Comparison of ENCODE assay signal across 20 cellular contexts in genomic region chr11:61120099-61120864, GRCh38. TPM values are rescaled to one million over a fixed set of nuclear protein-coding genes. Genes with fewer than 3 reads are reported as not detected.
A peak's percentile ranks its signal among the peaks of the same experiment; 100 is the strongest.
DNase-seq lines count a peak whose midpoint lies in the region; ATAC-seq and TF ChIP-seq lines count a peak whose summit lies in the region.
"Had no signal": no experiment of that assay in that cellular context is flagged by ENCODE, and none has a peak within 500 bp of the region (broad histone marks: within the 10 kb centered on the region; RNA-seq: fewer than 3 reads in every experiment).

No MANE protein-coding gene starts in this region.

- H4K91ac ChIP-seq in H9 (ENCODE audit: insufficient read length, low read depth, low read length): no peak overlapping the region

- no peak overlapping the region for H3K23ac ChIP-seq in H9 (ENCODE audit: insufficient read length, low read depth, low read length)

- intact Hi-C loops in CD14-positive monocyte (cut with micrococcal nuclease) (no loop called here), Calu3 (cut with micrococcal nuclease; ENCODE audit: unreplicated experiment) (no loop called here)

- WGBS in H9 (ENCODE audit: extremely low coverage, insufficient read length, low lambda C conversion rate): no CpG with 5 or more reads among the region's 17 CpGs

- H2BK12ac ChIP-seq in H9 (ENCODE audit: insufficient read length, low read depth, low read length): no peak overlapping the region

- H4K20me1 ChIP-seq in H9 (ENCODE audit: control insufficient read depth, insufficient read depth, insufficient read length): no peaks in the 10 kb centered on the region

- H3K4me3 Mint-ChIP-seq in CD14-positive monocyte (peak overlapping the region; percentile 58 to 69), naive B cell (peak overlapping the region in 6 of 8 donors; percentile 28 to 73 (median 56)), Calu3 (ENCODE audit: low read depth, unreplicated experiment) (no peak overlapping the region), H9 (no peak overlapping the region)
- peak overlapping the region; percentile 72 for H3K4me3 Mint-ChIP-seq in activated naive CD8-positive, alpha-beta T cell treated with anti-CD3 and anti-CD28 coated beads for 36 hours

- no peak overlapping the region for H4K8ac ChIP-seq in H9 (replicated peaks; ENCODE audit: insufficient read length, low read depth, low read length)

- no peak overlapping the region for H3K27ac ChIP-seq in H9 (ENCODE audit: insufficient read length, low read depth, low read length)
- H3K27ac ChIP-seq: suprapubic skin had no signal

- H3T11ph ChIP-seq in H9 (ENCODE audit: low read length): no peak overlapping the region

- H3K4ac ChIP-seq in H9 (ENCODE audit: low read depth, low read length): no peak overlapping the region

- no peak overlapping the region for H3K18ac ChIP-seq in H9 (ENCODE audit: insufficient read length, low read depth, low read length)

- no peak for DNase-seq in CD14-positive monocyte (ENCODE audit: low spot score)
- DNase-seq in KBM-7: peak; percentile 42
- DNase-seq in activated naive CD8-positive, alpha-beta T cell treated with anti-CD3 and anti-CD28 coated beads for 36 hours: no peak
- no peak for DNase-seq in naive B cell
- DNase-seq in NCI-H2029 (lab: John Stamatoyannopoulos, UW): no peak
- no peak for DNase-seq in Calu3
- no peak for DNase-seq in HuH-7.5 (ENCODE audit: low spot score)
- DNase-seq in H9: no peak
- DNase-seq: activated CD4-positive, alpha-beta T cell treated with anti-CD3 and anti-CD28 coated beads, Interleukin-2, amount 50 U/mL, for 48 hours; AML-193; midbrain; NCI-H2029 treated with DMSO at 0.1 percent for 48 hours; NCI-H82 had no signal

- H2BK15ac ChIP-seq in H9 (ENCODE audit: low read depth, low read length): no peak overlapping the region

- H3K36me3 Mint-ChIP-seq in CD14-positive monocyte: peaks cover 0 to 2% of the 10 kb centered on the region in 2 donors
- H3K36me3 Mint-ChIP-seq in activated naive CD8-positive, alpha-beta T cell treated with anti-CD3 and anti-CD28 coated beads for 36 hours: peaks cover 70% of the 10 kb centered on the region
- H3K36me3 Mint-ChIP-seq in naive B cell: peaks cover 0 to 8% of the 10 kb centered on the region in 2 donors
- no peaks in the 10 kb centered on the region for H3K36me3 Mint-ChIP-seq in Calu3 (ENCODE audit: insufficient read depth, unreplicated experiment)
- no peaks in the 10 kb centered on the region for H3K36me3 Mint-ChIP-seq in H9 (ENCODE audit: insufficient read depth in 1 of 3, low read depth in 3 of 3)

- peak overlapping the region in 2 of 7 donors; percentile 27 to 37 for H3K27ac Mint-ChIP-seq in CD14-positive monocyte
- peak overlapping the region; percentile 89 for H3K27ac Mint-ChIP-seq in activated naive CD8-positive, alpha-beta T cell treated with anti-CD3 and anti-CD28 coated beads for 36 hours
- peak overlapping the region in 2 of 6 donors; percentile 81 to 82 for H3K27ac Mint-ChIP-seq in naive B cell
- H3K27ac Mint-ChIP-seq in Calu3 (ENCODE audit: unreplicated experiment): no peak overlapping the region
- H3K27ac Mint-ChIP-seq in H9: peak overlapping the region in 1 of 3 experiments; percentile 33; a peak in 1 of 7 replicates

- BruUV-seq in Calu3 (replicated peaks; lab: Mats Ljungman, UMichigan): no TSS peak

- H3K27me3 Mint-ChIP-seq in CD14-positive monocyte (ENCODE audit: low read depth in 3 of 3) (peaks cover 0 to 9% (median 3%) of the 10 kb centered on the region in 3 donors), naive B cell (no peaks in the 10 kb centered on the region), Calu3 (ENCODE audit: unreplicated experiment) (peaks cover 82% of the 10 kb centered on the region), H9 (ENCODE audit: low read depth) (peaks cover 1% of the 10 kb centered on the region; the same call in 1 of the 2 replicates)
- H3K27me3 Mint-ChIP-seq in activated naive CD8-positive, alpha-beta T cell treated with anti-CD3 and anti-CD28 coated beads for 36 hours: peaks cover 6% of the 10 kb centered on the region

- CTCF ChIA-PET in Calu3 (lab: Charles Lee): no interaction called here

- H3K4me1 Mint-ChIP-seq in CD14-positive monocyte (peaks cover 21% of the 10 kb centered on the region), naive B cell (peaks cover 27 to 47% (median 30%) of the 10 kb centered on the region in 3 donors), Calu3 (ENCODE audit: low read depth, unreplicated experiment) (no peaks in the 10 kb centered on the region), H9 (peaks cover 2 to 16% of the 10 kb centered on the region in 2 experiments; a peak in 3 of 4 replicates)
- H3K4me1 Mint-ChIP-seq in activated naive CD8-positive, alpha-beta T cell treated with anti-CD3 and anti-CD28 coated beads for 36 hours: peaks cover 69% of the 10 kb centered on the region

- in situ Hi-C loops in KBM-7 (cut with MboI; ENCODE audit: low pct_unique_long_range_greater_than_20kb, low sequenced_read_pairs): no loop called here

- H2AFZ ChIP-seq in H9 (ENCODE audit: low read length): no peak overlapping the region

- H4K5ac ChIP-seq in H9 (ENCODE audit: insufficient read length, low read depth, low read length): no peak overlapping the region

- H2AK5ac ChIP-seq in H9 (ENCODE audit: insufficient read length, low read length): no peak overlapping the region

- H3K14ac ChIP-seq in H9 (ENCODE audit: insufficient read depth, low read length): no peak overlapping the region

- no peaks in the 10 kb centered on the region for H3K79me1 ChIP-seq in H9 (ENCODE audit: insufficient read depth, low read depth, low read length, poor library complexity, severe bottlenecking)

- H3K27me3 ChIP-seq in H9 (ENCODE audit: insufficient read depth, low read length): no peaks in the 10 kb centered on the region
- H3K27me3 ChIP-seq: adrenal gland, suprapubic skin had no signal

- H3K79me2 ChIP-seq in H9 (ENCODE audit: insufficient read depth, low read length): no peaks in the 10 kb centered on the region

- H3K9ac ChIP-seq in H9 (ENCODE audit: extremely low read depth, insufficient read length, low read length): no peak overlapping the region

- TF ChIP-seq CTCF in CD14-positive monocyte (IDR thresholded peaks at IDR 0.05) (no peak), Calu3 (IDR thresholded peaks at IDR 0.05; ENCODE audit: unreplicated experiment) (no peak), H9 (conservative IDR thresholded peaks at IDR 0.05) (no peak)

- no peak for ATAC-seq in naive B cell (ENCODE audit: low read depth in 2 of 2)

- H3K9me3 Mint-ChIP-seq in CD14-positive monocyte: peaks cover 0 to 2% (median 0%) of the 10 kb centered on the region in 7 donors
- peaks cover 5% of the 10 kb centered on the region for H3K9me3 Mint-ChIP-seq in activated naive CD8-positive, alpha-beta T cell treated with anti-CD3 and anti-CD28 coated beads for 36 hours
- no peaks in the 10 kb centered on the region for H3K9me3 Mint-ChIP-seq in naive B cell
- no peaks in the 10 kb centered on the region for H3K9me3 Mint-ChIP-seq in Calu3 (ENCODE audit: low read depth, unreplicated experiment)
- no peaks in the 10 kb centered on the region; a peak in 1 of 5 replicates for H3K9me3 Mint-ChIP-seq in H9

- H3K56ac ChIP-seq in H9 (ENCODE audit: insufficient read length, low read depth, low read length): no peak overlapping the region

- no peak overlapping the region for H2BK120ac ChIP-seq in H9 (ENCODE audit: low read depth, low read length, poor library complexity, severe bottlenecking)

- no peaks in the 10 kb centered on the region for H3K23me2 ChIP-seq in H9 (ENCODE audit: insufficient read length, low read depth, low read length, poor library complexity, severe bottlenecking)

- no peak overlapping the region for H2BK20ac ChIP-seq in H9 (ENCODE audit: low read depth, low read length, poor library complexity, severe bottlenecking)

- no peaks in the 10 kb centered on the region for H3K9me3 ChIP-seq in H9 (ENCODE audit: control insufficient read depth, low read depth, low read length)
- H3K9me3 ChIP-seq: adrenal gland, suprapubic skin had no signal

- H3K4me1 ChIP-seq in H9 (ENCODE audit: insufficient read depth, low read length): no peaks in the 10 kb centered on the region

- no peak overlapping the region for H3K4me2 ChIP-seq in H9 (ENCODE audit: insufficient read depth, insufficient read length, low read length)

- H2BK5ac ChIP-seq in H9 (ENCODE audit: insufficient read length, low read length): no peak overlapping the region

RNA-seq across cellular contexts. Expression of gene CD5, which starts 18.0 kb away (rescaled TPM):
- under 1 TPM; 0.34 to 0.61 TPM for polyA plus RNA-seq in CD14-positive monocyte
- total RNA-seq in activated naive CD8-positive, alpha-beta T cell treated with anti-CD3 and anti-CD28 coated beads for 36 hours: 100 to 1,000 TPM; 196 to 197 TPM
- 10 to 100 TPM in 3 of 6 donors, 1 to 10 TPM in 3; 5.6 to 21.0 (median 10.5) TPM for polyA plus RNA-seq in naive B cell (ENCODE audit: low read depth in 6 of 6)
- total RNA-seq in Calu3 (2022): not detected in 2 replicates
- not detected in 2 replicates for total RNA-seq in H9 (2021)
- total RNA-seq: Daoy, epithelial cell of proximal tubule, M059J, progenitor cell of endocrine pancreas had no signal
- polyA plus RNA-seq: keratinocyte had no signal

RNA-seq across cellular contexts. Expression of gene VPS37C, which starts 40.9 kb away (rescaled TPM):
- 1 to 10 TPM; 1.9 to 3.8 TPM for polyA plus RNA-seq in CD14-positive monocyte
- 1 to 10 TPM; 8.1 to 8.8 TPM for total RNA-seq in activated naive CD8-positive, alpha-beta T cell treated with anti-CD3 and anti-CD28 coated beads for 36 hours
- 1 to 10 TPM; 1.0 to 4.6 (median 2.4) TPM for polyA plus RNA-seq in naive B cell (ENCODE audit: low read depth in 6 of 6)
- total RNA-seq in Calu3 (2022): 22.7 TPM in 2 replicates
- total RNA-seq in H9 (2021): 17.3 and 19.0 TPM in 2 replicates

Comparison
In these comparisons a context has a peak if more than half of its experiments do, and no peak if none do; other contexts are left out.
1. H3K4me3 Mint-ChIP-seq: peak in CD14-positive monocyte (2 of 2), activated naive CD8-positive, alpha-beta T cell treated with anti-CD3 and anti-CD28 coated beads for 36 hours (single experiment) and naive B cell (6 of 8); none in Calu3 (single experiment) and H9 (0 of 2).
2. RNA of gene CD5, which starts 18.0 kb away (total RNA-seq): 196 to 197 TPM in activated naive CD8-positive, alpha-beta T cell treated with anti-CD3 and anti-CD28 coated beads for 36 hours; not detected in Calu3 and not detected in H9; every median in the first group is over 100 times any median in the second.